ENCODE assay signal across 1 cellular context in the genomic region with DNA sequence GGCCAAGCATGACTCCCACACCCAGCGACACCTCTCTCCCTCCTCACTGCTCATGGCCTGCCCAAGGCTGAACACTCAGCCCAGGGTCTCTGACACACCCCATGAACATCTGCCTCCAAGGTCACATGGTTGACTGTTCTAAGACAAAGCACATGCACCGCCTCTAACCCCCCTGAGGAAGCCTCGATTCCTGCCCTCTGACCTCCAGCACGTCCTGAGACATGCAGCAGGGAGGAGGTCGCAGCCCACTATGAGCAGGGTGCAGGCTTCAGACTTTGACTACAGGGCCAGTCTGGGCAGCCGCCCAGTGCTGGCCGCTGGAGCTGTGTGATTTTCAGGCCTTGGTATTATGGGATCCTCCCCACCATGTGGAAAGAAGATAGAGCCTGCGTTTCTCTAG.
TF ChIP-seq lines count a peak whose summit lies in the region.

No MANE protein-coding gene starts in this region.

TF ChIP-seq in HepG2, 621 proteins besides CTCF, POLR2A, EP300 and RAD21 (continued from another document):
- 0 out of 2 replicates have a peak, but pooled peaks have one; percentile 57 for TF ChIP-seq NFIB (CRISPR knock-in tag; IDR thresholded peaks at IDR 0.05; ENCODE audit: borderline replicate concordance)
- TF ChIP-seq NCOA5 (CRISPR knock-in tag; IDR thresholded peaks at IDR 0.05): no peak
- TF ChIP-seq POLR2G (IDR thresholded peaks at IDR 0.05; ENCODE audit: low read depth, low read length): peak; percentile 49
